ENCODE assay signal across 24 cellular contexts in the genomic region with DNA sequence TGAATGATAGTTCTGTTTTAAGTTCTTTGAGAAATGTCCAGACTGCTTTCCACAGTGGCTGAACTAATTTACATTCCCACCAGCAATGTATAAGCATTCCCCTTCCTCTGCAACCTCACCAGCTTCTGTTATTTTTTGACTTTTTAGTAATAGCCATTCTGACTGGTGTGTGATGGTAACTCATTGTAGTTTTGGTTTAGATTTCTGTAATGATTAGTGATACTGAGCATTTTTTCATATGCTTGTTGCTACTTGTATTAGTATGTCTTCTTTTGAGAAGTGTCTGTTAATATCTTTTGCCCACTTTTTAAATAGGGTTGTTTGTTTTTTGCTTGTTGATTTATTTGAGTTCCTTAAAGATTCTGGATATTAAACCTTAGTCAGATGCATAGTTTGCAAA.
DNase-seq lines count a peak whose midpoint lies in the region; ATAC-seq lines count a peak whose summit lies in the region.
"Had no signal": no experiment of that assay in that cellular context is flagged by ENCODE, and none has a peak within 500 bp of the region (broad histone marks: within the 10 kb centered on the region; RNA-seq: fewer than 3 reads in every experiment).

No MANE protein-coding gene starts in this region.

- peak overlapping the region; percentile 42 for H3K27ac Mint-ChIP-seq in activated T-cell treated with anti-CD3 and anti-CD28 coated beads, Interleukin-2, amount 50 U/mL, for 72 hours
- no peak overlapping the region for H3K27ac Mint-ChIP-seq in activated T-helper 17 cell treated with anti-CD3 and anti-CD28 coated beads, Interleukin-2, amount 50 U/mL, for 72 hours
- no peak overlapping the region for H3K27ac Mint-ChIP-seq in stimulated activated effector memory CD8-positive, alpha-beta T cell treated with anti-CD3 and anti-CD28 coated beads, Interleukin-12 subunit alpha, Interleukin-12 subunit beta, amount 100 ng/mL, for 72 hours
- H3K27ac Mint-ChIP-seq: CD14-positive monocyte; CD4-positive, alpha-beta memory T cell; CD8-positive, alpha-beta memory T cell had no signal

- H3K9me3 Mint-ChIP-seq in activated T-cell treated with anti-CD3 and anti-CD28 coated beads, Interleukin-2, amount 50 U/mL, for 72 hours = peaks cover 3 to 5% of the 10 kb centered on the region in 2 donors
- H3K9me3 Mint-ChIP-seq in activated T-cell treated with anti-CD3 and anti-CD28 coated beads, Interleukin-2, amount 50 U/mL, for 4 hours = no peaks in the 10 kb centered on the region
- no peaks in the 10 kb centered on the region for H3K9me3 Mint-ChIP-seq in activated T-helper 17 cell treated with anti-CD3 and anti-CD28 coated beads, Interleukin-2, amount 50 U/mL, for 72 hours
- H3K9me3 Mint-ChIP-seq in stimulated activated effector memory CD8-positive, alpha-beta T cell treated with anti-CD3 and anti-CD28 coated beads, Interleukin-12 subunit alpha, Interleukin-12 subunit beta, amount 100 ng/mL, for 72 hours = no peaks in the 10 kb centered on the region

- no peaks in the 10 kb centered on the region for H3K4me1 Mint-ChIP-seq in activated T-cell treated with anti-CD3 and anti-CD28 coated beads, Interleukin-2, amount 50 U/mL, for 72 hours (ENCODE audit: low read depth)
- no peaks in the 10 kb centered on the region for H3K4me1 Mint-ChIP-seq in activated T-cell treated with anti-CD3 and anti-CD28 coated beads, Interleukin-2, amount 50 U/mL, for 4 hours (ENCODE audit: low read depth)
- peaks cover 4% of the 10 kb centered on the region for H3K4me1 Mint-ChIP-seq in activated T-helper 17 cell treated with anti-CD3 and anti-CD28 coated beads, Interleukin-2, amount 50 U/mL, for 72 hours
- peaks cover 8% of the 10 kb centered on the region for H3K4me1 Mint-ChIP-seq in stimulated activated effector memory CD8-positive, alpha-beta T cell treated with anti-CD3 and anti-CD28 coated beads, Interleukin-12 subunit alpha, Interleukin-12 subunit beta, amount 100 ng/mL, for 72 hours
- H3K4me1 Mint-ChIP-seq: CD14-positive monocyte; CD4-positive, alpha-beta memory T cell; CD8-positive, alpha-beta memory T cell had no signal

- no peak overlapping the region for H3K4me3 Mint-ChIP-seq in activated T-cell treated with anti-CD3 and anti-CD28 coated beads, Interleukin-2, amount 50 U/mL, for 72 hours
- H3K4me3 Mint-ChIP-seq in activated T-cell treated with anti-CD3 and anti-CD28 coated beads, Interleukin-2, amount 50 U/mL, for 4 hours = no peak overlapping the region
- no peak overlapping the region for H3K4me3 Mint-ChIP-seq in activated T-helper 17 cell treated with anti-CD3 and anti-CD28 coated beads, Interleukin-2, amount 50 U/mL, for 72 hours
- H3K4me3 Mint-ChIP-seq in stimulated activated effector memory CD8-positive, alpha-beta T cell treated with anti-CD3 and anti-CD28 coated beads, Interleukin-12 subunit alpha, Interleukin-12 subunit beta, amount 100 ng/mL, for 72 hours = no peak overlapping the region
- H3K4me3 Mint-ChIP-seq: CD14-positive monocyte; CD4-positive, alpha-beta memory T cell; CD4-positive, CD25-positive, alpha-beta regulatory T cell; CD8-positive, alpha-beta memory T cell had no signal

- H3K36me3 Mint-ChIP-seq in activated T-cell treated with anti-CD3 and anti-CD28 coated beads, Interleukin-2, amount 50 U/mL, for 72 hours (ENCODE audit: insufficient read depth in 2 of 2) = peaks cover 0 to 2% of the 10 kb centered on the region in 2 donors
- H3K36me3 Mint-ChIP-seq in activated T-cell treated with anti-CD3 and anti-CD28 coated beads, Interleukin-2, amount 50 U/mL, for 4 hours (ENCODE audit: insufficient read depth) = no peaks in the 10 kb centered on the region
- H3K36me3 Mint-ChIP-seq in activated T-helper 17 cell treated with anti-CD3 and anti-CD28 coated beads, Interleukin-2, amount 50 U/mL, for 72 hours (ENCODE audit: low read depth) = no peaks in the 10 kb centered on the region
- H3K36me3 Mint-ChIP-seq in stimulated activated effector memory CD8-positive, alpha-beta T cell treated with anti-CD3 and anti-CD28 coated beads, Interleukin-12 subunit alpha, Interleukin-12 subunit beta, amount 100 ng/mL, for 72 hours = no peaks in the 10 kb centered on the region
- H3K36me3 Mint-ChIP-seq: CD14-positive monocyte; CD4-positive, alpha-beta memory T cell; CD4-positive, CD25-positive, alpha-beta regulatory T cell had no signal

- H3K27me3 Mint-ChIP-seq in activated T-cell treated with anti-CD3 and anti-CD28 coated beads, Interleukin-2, amount 50 U/mL, for 72 hours (ENCODE audit: low read depth) = peaks cover 9% of the 10 kb centered on the region
- no peaks in the 10 kb centered on the region for H3K27me3 Mint-ChIP-seq in activated T-cell treated with anti-CD3 and anti-CD28 coated beads, Interleukin-2, amount 50 U/mL, for 4 hours (ENCODE audit: low read depth)
- H3K27me3 Mint-ChIP-seq in activated T-helper 17 cell treated with anti-CD3 and anti-CD28 coated beads, Interleukin-2, amount 50 U/mL, for 72 hours = peaks cover 4% of the 10 kb centered on the region
- H3K27me3 Mint-ChIP-seq: CD4-positive, alpha-beta memory T cell; CD8-positive, alpha-beta memory T cell had no signal

- no peak for DNase-seq in activated T-cell treated with anti-CD3 and anti-CD28 coated beads, Interleukin-2, amount 50 U/mL, for 72 hours
- no peak for DNase-seq in activated T-cell treated with anti-CD3 and anti-CD28 coated beads, Interleukin-2, amount 50 U/mL, for 4 hours
- DNase-seq in stimulated activated effector memory CD8-positive, alpha-beta T cell treated with anti-CD3 and anti-CD28 coated beads, Interleukin-12 subunit alpha, Interleukin-12 subunit beta, amount 100 ng/mL, for 72 hours (ENCODE audit: low spot score in 2 of 2) = no peak
- DNase-seq in HuH-7 (ENCODE audit: low spot score) (no peak), cortex of kidney (lab: John Stamatoyannopoulos, UW) (no peak)
- DNase-seq: 8988T; ACHN; BE2C; C1 segment of cervical spinal cord; CD4-positive, alpha-beta memory T cell; CD4-positive, CD25-positive, alpha-beta regulatory T cell; CD8-positive, alpha-beta memory T cell; COR-L47; DMS 273 treated with DMSO at 0.1 percent for 48 hours; DMS153; DMS53; DMS79; DND-41; EL; GDM1 had no signal

- peak in 1 of 2 donors; percentile 72 for ATAC-seq in activated T-cell treated with anti-CD3 and anti-CD28 coated beads, Interleukin-2, amount 50 U/mL, for 72 hours (replicated peaks in 1 of 2)
- no peak for ATAC-seq in activated T-cell treated with anti-CD3 and anti-CD28 coated beads, Interleukin-2, amount 50 U/mL, for 4 hours
- ATAC-seq in HG03354 (IDR thresholded peaks at IDR 0.05; ENCODE audit: poor library complexity, severe bottlenecking, unreplicated experiment) = peak; percentile 43
- peak; percentile 54 for ATAC-seq in activated T-helper 17 cell treated with anti-CD3 and anti-CD28 coated beads, Interleukin-2, amount 50 U/mL, for 72 hours (replicated peaks)
- peak; percentile 85 for ATAC-seq in stimulated activated effector memory CD8-positive, alpha-beta T cell treated with anti-CD3 and anti-CD28 coated beads, Interleukin-12 subunit alpha, Interleukin-12 subunit beta, amount 100 ng/mL, for 72 hours
- ATAC-seq: GM12878 had no signal

Comparison
In these comparisons a context has a peak if more than half of its experiments do, and no peak if none do; other contexts are left out.
1. ATAC-seq: peak in HG03354 (single experiment), activated T-helper 17 cell treated with anti-CD3 and anti-CD28 coated beads, Interleukin-2, amount 50 U/mL, for 72 hours (single experiment) and stimulated activated effector memory CD8-positive, alpha-beta T cell treated with anti-CD3 and anti-CD28 coated beads, Interleukin-12 subunit alpha, Interleukin-12 subunit beta, amount 100 ng/mL, for 72 hours (single experiment); none in activated T-cell treated with anti-CD3 and anti-CD28 coated beads, Interleukin-2, amount 50 U/mL, for 4 hours (0 of 2).